Comparison of ENCODE assay signal across 20 cellular contexts in genomic region chr12:115785548-115785947, GRCh38.
A peak's percentile ranks its signal among the peaks of the same experiment; 100 is the strongest.
DNase-seq lines count a peak whose midpoint lies in the region; ATAC-seq and TF ChIP-seq lines count a peak whose summit lies in the region.
"Had no signal": no experiment of that assay in that cellular context is flagged by ENCODE, and none has a peak within 500 bp of the region (broad histone marks: within the 10 kb centered on the region; RNA-seq: fewer than 3 reads in every experiment).

No MANE protein-coding gene starts in this region.

- H2AFZ ChIP-seq in GM23338: no peak overlapping the region

- in situ Hi-C loops in Panc1 (cut with HindIII; ENCODE audit: low pct_unique_long_range_greater_than_20kb, low sequenced_read_pairs): no loop called here

- no peak overlapping the region for H3K4me3 Mint-ChIP-seq in GM23338
- H3K4me3 Mint-ChIP-seq: IgD-negative memory B cell had no signal

- H3K27me3 Mint-ChIP-seq in GM23338 (ENCODE audit: insufficient read depth, low read depth, poor library complexity): peaks cover 3% of the 10 kb centered on the region
- H3K27me3 Mint-ChIP-seq: IgD-negative memory B cell had no signal

- no peak overlapping the region for H2BK120ac ChIP-seq in mesendoderm (ENCODE audit: low read depth, low read length)

- no peaks in the 10 kb centered on the region for H3K36me3 Mint-ChIP-seq in GM23338 (ENCODE audit: low read depth)
- H3K36me3 Mint-ChIP-seq: CD4-positive, CD25-positive, alpha-beta regulatory T cell; IgD-negative memory B cell had no signal

- no CpG with 5 or more reads among the region's 3 CpGs for WGBS in mesendoderm (ENCODE audit: extremely low coverage, insufficient coverage, low lambda C conversion rate)

- H2AK5ac ChIP-seq in mesendoderm (ENCODE audit: low read length): no peak overlapping the region

- no peak overlapping the region for H3K27ac ChIP-seq in GM23338 (ENCODE audit: low read depth)
- no peak overlapping the region for H3K27ac ChIP-seq in Panc1 (ENCODE audit: low read length)
- no peak overlapping the region for H3K27ac ChIP-seq in mesendoderm (ENCODE audit: low read depth, low read length)
- H3K27ac ChIP-seq: HL-60, Peyer's patch had no signal

- BruUV-seq in Panc1 (replicated peaks; lab: Mats Ljungman, UMichigan): no TSS peak

- H4K8ac ChIP-seq in mesendoderm (ENCODE audit: low read depth, low read length): no peak overlapping the region

- no peak overlapping the region for H3K9ac ChIP-seq in mesendoderm (ENCODE audit: low read length)

- DNase-seq in DMS53 (lab: John Stamatoyannopoulos, UW) (peak; percentile 22), DMS53 treated with DMSO at 0.1 percent for 48 hours (lab: John Stamatoyannopoulos, UW; ENCODE audit: unreplicated experiment) (no peak), GM23338 (ENCODE audit: low spot score) (peak; percentile 27), Panc1 (ENCODE audit: low read depth, low spot score) (no peak), mesendoderm (peak; percentile 14), SKM-1 (lab: John Stamatoyannopoulos, UW; ENCODE audit: unreplicated experiment) (no peak)
- DNase-seq in activated CD8-positive, alpha-beta memory T cell treated with anti-CD3 and anti-CD28 coated beads, Interleukin-2, amount 50 U/mL, for 48 hours: no peak
- DNase-seq: 8988T; CD4-positive, CD25-positive, alpha-beta regulatory T cell; COR-L47; NCI-H1105 treated with DMSO at 0.1 percent for 48 hours; NCI-H1694; NCI-H2081 treated with DMSO at 0.1 percent for 48 hours; NCI-H2227 treated with DMSO at 0.1 percent for 48 hours; NCI-H524; Peyer's patch; SW 1271 had no signal

- H3F3A ChIP-seq in GM23338 (replicated peaks; ENCODE audit: low read depth): no peaks in the 10 kb centered on the region

- no peaks in the 10 kb centered on the region for H4K20me1 ChIP-seq in GM23338 (replicated peaks; ENCODE audit: insufficient read depth)

- H4K5ac ChIP-seq in mesendoderm (ENCODE audit: low read length): no peak overlapping the region

- H3K9me2 ChIP-seq in GM23338 (ENCODE audit: insufficient read depth): no peaks in the 10 kb centered on the region

- H3K27ac Mint-ChIP-seq in GM23338: no peak overlapping the region
- H3K27ac Mint-ChIP-seq: CD4-positive, CD25-positive, alpha-beta regulatory T cell; IgD-negative memory B cell had no signal

- H3K56ac ChIP-seq in mesendoderm (ENCODE audit: low read length): no peak overlapping the region

- ATAC-seq in GM23338 (no peak), Panc1 (no peak), GM21723 (IDR thresholded peaks at IDR 0.05; ENCODE audit: unreplicated experiment) (no peak)

- no peak overlapping the region for H3K18ac ChIP-seq in mesendoderm (ENCODE audit: low read length)

- H3K4me1 ChIP-seq in GM23338 (ENCODE audit: insufficient read depth) (no peaks in the 10 kb centered on the region), Panc1 (ENCODE audit: control insufficient read depth, insufficient read depth, low read length) (no peaks in the 10 kb centered on the region), mesendoderm (ENCODE audit: control insufficient read depth, low read depth, low read length) (no peaks in the 10 kb centered on the region)
- H3K4me1 ChIP-seq: Peyer's patch had no signal

- no peak overlapping the region for H3K23ac ChIP-seq in mesendoderm (ENCODE audit: low read length)

- no peaks in the 10 kb centered on the region for H3K79me1 ChIP-seq in mesendoderm (ENCODE audit: low read length)

- POLR2A ChIA-PET in Panc1 (lab: Charles Lee): no interaction called here

- intact Hi-C loops in Panc1 (cut with micrococcal nuclease; ENCODE audit: unreplicated experiment): no loop called here

- H3K9me3 ChIP-seq in Panc1 (ENCODE audit: control insufficient read depth, insufficient read depth, low read depth, low read length): no peaks in the 10 kb centered on the region
- H3K9me3 ChIP-seq: Peyer's patch had no signal

- CTCF ChIA-PET in Panc1 (lab: Charles Lee): no interaction called here

- no peaks in the 10 kb centered on the region; the same call in 1 of the 3 replicates for H3K9me3 Mint-ChIP-seq in GM23338

- peak; percentile 40 to 51 for TF ChIP-seq CTCF in GM23338 (conservative IDR thresholded peaks at IDR 0.05; ENCODE audit: low read depth in 2 of 2)
- peak; percentile 25; the same call in 1 of the 2 replicates for TF ChIP-seq CTCF in Panc1 (IDR thresholded peaks at IDR 0.05)

- H3K4me2 ChIP-seq in GM23338: no peak overlapping the region
- no peak overlapping the region for H3K4me2 ChIP-seq in mesendoderm (ENCODE audit: low read length)

- no peak overlapping the region for H3K4ac ChIP-seq in mesendoderm (ENCODE audit: low read depth, low read length)

- no peaks in the 10 kb centered on the region; the same call in 2 of the 3 replicates for H3K4me1 Mint-ChIP-seq in GM23338
- H3K4me1 Mint-ChIP-seq: CD4-positive, CD25-positive, alpha-beta regulatory T cell; IgD-negative memory B cell had no signal

- H3K27me3 ChIP-seq in GM23338 (ENCODE audit: insufficient read depth) (no peaks in the 10 kb centered on the region), Panc1 (ENCODE audit: control insufficient read depth, insufficient read depth, low read length) (peaks cover 5% of the 10 kb centered on the region; the same call in 1 of the 2 replicates), mesendoderm (ENCODE audit: insufficient read depth, low read length, poor library complexity) (no peaks in the 10 kb centered on the region)
- H3K27me3 ChIP-seq: Peyer's patch had no signal

- no peak overlapping the region for H2BK5ac ChIP-seq in mesendoderm (ENCODE audit: low read length)

- H3K79me2 ChIP-seq in GM23338 (replicated peaks; ENCODE audit: insufficient read depth) (no peaks in the 10 kb centered on the region), mesendoderm (ENCODE audit: control insufficient read depth, insufficient read depth, low read length) (no peaks in the 10 kb centered on the region)

- H3K36me3 ChIP-seq in GM23338 (ENCODE audit: insufficient read depth) (no peaks in the 10 kb centered on the region), Panc1 (ENCODE audit: control insufficient read depth, insufficient read depth, low read length) (no peaks in the 10 kb centered on the region), mesendoderm (ENCODE audit: control insufficient read depth, insufficient read depth, low read length) (no peaks in the 10 kb centered on the region)
- H3K36me3 ChIP-seq: Peyer's patch had no signal

- no peak overlapping the region for H2BK15ac ChIP-seq in mesendoderm (replicated peaks; ENCODE audit: low read depth)

- no peak overlapping the region for H3K4me3 ChIP-seq in GM23338
- H3K4me3 ChIP-seq in Panc1 (ENCODE audit: low read depth in 2 of 2, low read length in 2 of 2): no peak overlapping the region
- no peak overlapping the region for H3K4me3 ChIP-seq in mesendoderm (ENCODE audit: low read length)
- H3K4me3 ChIP-seq: Peyer's patch had no signal

TF ChIP-seq in GM23338, 12 proteins besides CTCF, POLR2A, EP300 and RAD21:
- no peak for TF ChIP-seq POLR2AphosphoS5 (IDR thresholded peaks at IDR 0.05; ENCODE audit: low read depth)
- no peak for TF ChIP-seq NANOG (IDR thresholded peaks at IDR 0.05; ENCODE audit: borderline replicate concordance)
- TF ChIP-seq ZNF114 (CRISPR knock-in tag; IDR thresholded peaks at IDR 0.05): no peak
- TF ChIP-seq EZH2 (IDR thresholded peaks at IDR 0.05; ENCODE audit: low read depth, unreplicated experiment): no peak
- TF ChIP-seq ETS1 (IDR thresholded peaks at IDR 0.05): no peak
- no peak for TF ChIP-seq CREB1 (CRISPR knock-in tag; IDR thresholded peaks at IDR 0.05; ENCODE audit: low read depth)
- no peak for TF ChIP-seq STAT1 (IDR thresholded peaks at IDR 0.05; ENCODE audit: unreplicated experiment)

Comparison
In these comparisons a context has a peak if more than half of its experiments do, and no peak if none do; other contexts are left out.
1. DNase-seq: peak in DMS53 (single experiment), GM23338 (single experiment) and mesendoderm (single experiment); none in DMS53 treated with DMSO at 0.1 percent for 48 hours (single experiment), Panc1 (single experiment), SKM-1 (single experiment) and activated CD8-positive, alpha-beta memory T cell treated with anti-CD3 and anti-CD28 coated beads, Interleukin-2, amount 50 U/mL, for 48 hours (single experiment).